ENCODE assay signal across 1 cellular context in genomic region chr22:15775670-15776669, GRCh38.
TF ChIP-seq lines count a peak whose summit lies in the region.

No MANE protein-coding gene starts in this region.

TF ChIP-seq in HepG2, 621 proteins besides CTCF, POLR2A, EP300 and RAD21 (continued from another document):
- TF ChIP-seq ZNF687 (CRISPR knock-in tag; IDR thresholded peaks at IDR 0.05), result 0 out of 2 replicates have a peak, but pooled peaks have one; percentile 19
